ENCODE assay signal across 19 cellular contexts in genomic region chr18:64202229-64202835, GRCh38. TPM values are rescaled to one million over a fixed set of nuclear protein-coding genes. Genes with fewer than 3 reads are reported as not detected.
A peak's percentile ranks its signal among the peaks of the same experiment; 100 is the strongest.
DNase-seq lines count a peak whose midpoint lies in the region; ATAC-seq and TF ChIP-seq lines count a peak whose summit lies in the region.
"Had no signal": no experiment of that assay in that cellular context is flagged by ENCODE, and none has a peak within 500 bp of the region (broad histone marks: within the 10 kb centered on the region; RNA-seq: fewer than 3 reads in every experiment).

No MANE protein-coding gene starts in this region.

- DNase-seq in mesothelial cell of epicardium (ENCODE audit: low spot score in 2 of 2, unreplicated experiment in 2 of 2) (no peak), NCI-H82 (lab: John Stamatoyannopoulos, UW) (no peak), dermis blood vessel endothelial cell (no peak), T-helper 9 cell (no peak), epidermal melanocyte (ENCODE audit: insufficient read length, low spot score) (no peak)
- DNase-seq: activated naive CD4-positive, alpha-beta T cell treated with anti-CD3 and anti-CD28 coated beads, Interleukin-2, amount 10 ng/mL, durations not matched to agents 7 days and 5 days; C1 segment of cervical spinal cord; central memory CD4-positive, alpha-beta T cell; erythroblast; H7; IMR-90; lower lobe of right lung; NCI-H1436; thyroid gland had no signal

- H3K4me3 Mint-ChIP-seq in mesothelial cell of epicardium: no peak overlapping the region
- H3K4me3 Mint-ChIP-seq: activated naive CD4-positive, alpha-beta T cell treated with anti-CD3 and anti-CD28 coated beads, Interleukin-2, amount 10 ng/mL, durations not matched to agents 7 days and 5 days had no signal

- no peaks in the 10 kb centered on the region for H3K36me3 Mint-ChIP-seq in mesothelial cell of epicardium
- H3K36me3 Mint-ChIP-seq: activated naive CD4-positive, alpha-beta T cell treated with anti-CD3 and anti-CD28 coated beads, Interleukin-2, amount 10 ng/mL, durations not matched to agents 7 days and 5 days had no signal

- H3K9me3 Mint-ChIP-seq in mesothelial cell of epicardium: no peaks in the 10 kb centered on the region
- H3K9me3 Mint-ChIP-seq: activated naive CD4-positive, alpha-beta T cell treated with anti-CD3 and anti-CD28 coated beads, Interleukin-2, amount 10 ng/mL, durations not matched to agents 7 days and 5 days had no signal

- H3K27ac Mint-ChIP-seq in mesothelial cell of epicardium: peak overlapping the region; percentile 65
- H3K27ac Mint-ChIP-seq: activated naive CD4-positive, alpha-beta T cell treated with anti-CD3 and anti-CD28 coated beads, Interleukin-2, amount 10 ng/mL, durations not matched to agents 7 days and 5 days had no signal

- peak; percentile 82 for ATAC-seq in GM18520 (IDR thresholded peaks at IDR 0.05; ENCODE audit: unreplicated experiment)
- peak; percentile 70 for ATAC-seq in GM19395 (IDR thresholded peaks at IDR 0.05; ENCODE audit: unreplicated experiment)
- peak; percentile 75 for ATAC-seq in HG03354 (IDR thresholded peaks at IDR 0.05; ENCODE audit: poor library complexity, severe bottlenecking, unreplicated experiment)
- ATAC-seq: lower lobe of right lung had no signal

- no peaks in the 10 kb centered on the region for H3K27me3 Mint-ChIP-seq in mesothelial cell of epicardium (ENCODE audit: low read depth)

- TF ChIP-seq CTCF in mesothelial cell of epicardium (IDR thresholded peaks at IDR 0.05; ENCODE audit: unreplicated experiment): no peak

- H3K4me1 Mint-ChIP-seq in mesothelial cell of epicardium: peaks cover 20% of the 10 kb centered on the region

RNA-seq across cellular contexts. Expression of gene LINC00305, which starts 53.4 kb away (rescaled TPM):
- not detected in 3 replicates for total RNA-seq in mesothelial cell of epicardium
- total RNA-seq in dermis blood vessel endothelial cell: 0.14 TPM in 1 of 2 replicates, not detected in the other
- total RNA-seq: activated CD8-positive, alpha-beta memory T cell treated with anti-CD3 and anti-CD28 coated beads for 36 hours; H7; IMR-90; lower lobe of right lung; omental fat pad; thyroid gland had no signal
